ENCODE assay signal across 17 cellular contexts in genomic region chr11:69775163-69775755, GRCh38. TPM values are rescaled to one million over a fixed set of nuclear protein-coding genes. Genes with fewer than 3 reads are reported as not detected.
DNase-seq lines count a peak whose midpoint lies in the region; ATAC-seq and TF ChIP-seq lines count a peak whose summit lies in the region.
"Had no signal": no experiment of that assay in that cellular context is flagged by ENCODE, and none has a peak within 500 bp of the region (broad histone marks: within the 10 kb centered on the region; RNA-seq: fewer than 3 reads in every experiment).

A gene with protein sequence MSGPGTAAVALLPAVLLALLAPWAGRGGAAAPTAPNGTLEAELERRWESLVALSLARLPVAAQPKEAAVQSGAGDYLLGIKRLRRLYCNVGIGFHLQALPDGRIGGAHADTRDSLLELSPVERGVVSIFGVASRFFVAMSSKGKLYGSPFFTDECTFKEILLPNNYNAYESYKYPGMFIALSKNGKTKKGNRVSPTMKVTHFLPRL (minus strand): TSS chr11:69775341. CDS start chr11:69775084, 257 bp downstream.

- H3K9ac ChIP-seq in ES-I3 (ENCODE audit: low read depth, low read length) (peak within 1 kb of the TSS; percentile 50; the same call in 1 of the 2 replicates), iPS-15b (ENCODE audit: low read depth, low read length) (no peak within 1 kb of the TSS), neuronal stem cell (ENCODE audit: low read depth, low read length, poor library complexity) (peak within 1 kb of the TSS; percentile 56)

- intact Hi-C loops in Panc1 (cut with micrococcal nuclease; ENCODE audit: unreplicated experiment), result no loop called here

- H3K23ac ChIP-seq in neuronal stem cell (ENCODE audit: low read depth, low read length, poor library complexity), result peak within 1 kb of the TSS; percentile 77

- H2BK15ac ChIP-seq in neuronal stem cell (ENCODE audit: low read length), result peak within 1 kb of the TSS; percentile 81

- no peaks in the 10 kb centered on the region for H3K36me3 ChIP-seq in ES-I3 (ENCODE audit: insufficient read depth, low read length)
- no peaks in the 10 kb centered on the region for H3K36me3 ChIP-seq in Panc1 (ENCODE audit: control insufficient read depth, insufficient read depth, low read length)
- H3K36me3 ChIP-seq in iPS-15b (ENCODE audit: control insufficient read depth, insufficient read depth, low read length), result no peaks in the 10 kb centered on the region
- no peaks in the 10 kb centered on the region for H3K36me3 ChIP-seq in neuronal stem cell (replicated peaks in 1 of 2; ENCODE audit: control insufficient read depth in 2 of 2, insufficient read depth in 2 of 2, low read length in 2 of 2)
- H3K36me3 ChIP-seq: gastroesophageal sphincter had no signal

- peak within 1 kb of the TSS; percentile 74 for H2AK5ac ChIP-seq in neuronal stem cell (ENCODE audit: low read depth, low read length)

- H3K4me3 ChIP-seq in Panc1 (ENCODE audit: low read depth in 2 of 2, low read length in 2 of 2) (no peak within 1 kb of the TSS), iPS-15b (ENCODE audit: low read depth, low read length) (peak within 1 kb of the TSS; percentile 53), neuronal stem cell (ENCODE audit: low read length in 2 of 2) (peak within 1 kb of the TSS in 1 of 2 donors; percentile 71)
- H3K4me3 ChIP-seq: gastroesophageal sphincter had no signal

- no peaks in the 10 kb centered on the region for H3K79me1 ChIP-seq in neuronal stem cell (ENCODE audit: low read depth, low read length)

- H3K4me2 ChIP-seq in neuronal stem cell (ENCODE audit: insufficient read depth, low read length, poor library complexity, severe bottlenecking), result peak within 1 kb of the TSS; percentile 69

- peak within 1 kb of the TSS; percentile 76 for H2BK12ac ChIP-seq in neuronal stem cell (ENCODE audit: low read length)

- H3K9me3 ChIP-seq in ES-I3 (ENCODE audit: control insufficient read depth, insufficient read depth, low read length), result no peaks in the 10 kb centered on the region
- H3K9me3 ChIP-seq in Panc1 (ENCODE audit: control insufficient read depth, insufficient read depth, low read depth, low read length), result no peaks in the 10 kb centered on the region
- no peaks in the 10 kb centered on the region for H3K9me3 ChIP-seq in iPS-15b (ENCODE audit: control insufficient read depth, insufficient read depth, low read length)
- no peaks in the 10 kb centered on the region for H3K9me3 ChIP-seq in neuronal stem cell (replicated peaks in 1 of 2; ENCODE audit: control insufficient read depth in 2 of 2, insufficient read depth in 1 of 2, low read depth in 1 of 2, low read length in 2 of 2)
- H3K9me3 ChIP-seq: gastroesophageal sphincter had no signal

- H3K27ac ChIP-seq in Panc1 (ENCODE audit: low read length), result no peak within 1 kb of the TSS
- no peak within 1 kb of the TSS for H3K27ac ChIP-seq in neuronal stem cell (replicated peaks; ENCODE audit: low read length)
- H3K27ac ChIP-seq: gastroesophageal sphincter had no signal

- BruUV-seq in Panc1 (replicated peaks; lab: Mats Ljungman, UMichigan), result no TSS peak

- no peak within 1 kb of the TSS for H2AFZ ChIP-seq in neuronal stem cell (ENCODE audit: low read length)

- no peak within 1 kb of the TSS for H4K91ac ChIP-seq in neuronal stem cell (ENCODE audit: low read depth, low read length, poor library complexity)

- H3K14ac ChIP-seq in neuronal stem cell (ENCODE audit: low read length), result peak within 1 kb of the TSS; percentile 91

- in situ Hi-C loops in Panc1 (cut with HindIII; ENCODE audit: low pct_unique_long_range_greater_than_20kb, low sequenced_read_pairs), result no loop called here

- POLR2A ChIA-PET in Panc1 (lab: Charles Lee), result no interaction called here

- WGBS in neuronal stem cell (ENCODE audit: extremely low coverage in 2 of 2, insufficient read length in 2 of 2, insufficient replicate concordance in 1 of 2), 2 donors, result no CpG with 5 or more reads among the region's 66 CpGs

- TF ChIP-seq CTCF in Panc1 (IDR thresholded peaks at IDR 0.05), result no peak

- peak within 1 kb of the TSS; percentile 5 for H2BK5ac ChIP-seq in neuronal stem cell (ENCODE audit: low read length)

- H3K27me3 ChIP-seq in Panc1 (ENCODE audit: control insufficient read depth, insufficient read depth, low read length) (peaks cover 21% of the 10 kb centered on the region), iPS-15b (ENCODE audit: control insufficient read depth, insufficient read depth, low read length) (peaks cover 33% of the 10 kb centered on the region), neuronal stem cell (ENCODE audit: control insufficient read depth in 3 of 3, insufficient read depth in 3 of 3, low read depth in 1 of 3, low read length in 3 of 3) (peaks cover 20 to 74% (median 48%) of the 10 kb centered on the region in 3 experiments)

- ATAC-seq in Panc1, result peak; percentile 46
- ATAC-seq in HG03354 (IDR thresholded peaks at IDR 0.05; ENCODE audit: poor library complexity, severe bottlenecking, unreplicated experiment), result no peak
- no peak for ATAC-seq in GM19395 (IDR thresholded peaks at IDR 0.05; ENCODE audit: unreplicated experiment)
- no peak for ATAC-seq in HG03039 (IDR thresholded peaks at IDR 0.05; ENCODE audit: unreplicated experiment)
- ATAC-seq: gastroesophageal sphincter had no signal

- H3K4me1 ChIP-seq in ES-I3 (ENCODE audit: insufficient read depth, low read length) (peaks cover 15% of the 10 kb centered on the region), Panc1 (ENCODE audit: control insufficient read depth, insufficient read depth, low read length) (peaks cover 3% of the 10 kb centered on the region; the same call in 1 of the 2 replicates), iPS-15b (ENCODE audit: control insufficient read depth, insufficient read depth, low read length) (peaks cover 24% of the 10 kb centered on the region), neuronal stem cell (ENCODE audit: control insufficient read depth in 2 of 2, insufficient read depth in 1 of 2, low read depth in 1 of 2, low read length in 2 of 2) (peaks cover 0 to 13% of the 10 kb centered on the region in 2 donors)

- CTCF ChIA-PET in Panc1 (lab: Charles Lee), result no interaction called here

- peak within 1 kb of the TSS; percentile 39 for H2BK120ac ChIP-seq in neuronal stem cell (ENCODE audit: low read depth, low read length)

- DNase-seq in Panc1 (ENCODE audit: low read depth, low spot score), result no peak
- DNase-seq in neuronal stem cell (ENCODE audit: low spot score), result no peak
- DNase-seq in activated T-cell treated with anti-CD3 and anti-CD28 coated beads for 4 hours, result no peak
- DNase-seq: activated CD4-positive, alpha-beta T cell treated with anti-CD3 and anti-CD28 coated beads, Interleukin-2, amount 50 U/mL, for 4 hours; COR-L47; NCI-H146; stimulated activated CD4-positive, alpha-beta T cell treated with anti-CD3 and anti-CD28 coated beads, Interleukin-2, amount 100 ng/mL, for 24 hours had no signal

- H3K18ac ChIP-seq in neuronal stem cell (ENCODE audit: low read length), result peak within 1 kb of the TSS; percentile 92

- no peak within 1 kb of the TSS for H3K4ac ChIP-seq in neuronal stem cell (ENCODE audit: low read length)

- H4K8ac ChIP-seq in neuronal stem cell (ENCODE audit: low read depth, low read length), result peak within 1 kb of the TSS; percentile 89

RNA-seq across cellular contexts. Expression of the gene that starts here (rescaled TPM):
- total RNA-seq in Panc1 (2021; ENCODE audit: unreplicated experiment), result not detected
- polyA plus RNA-seq in Panc1 (2012; ENCODE audit: insufficient read length), result not detected
- polyA plus RNA-seq in neuronal stem cell (2013, experiment 1 of 2), result 0.06 TPM
- polyA plus RNA-seq in neuronal stem cell (2013, experiment 2 of 2), result 0.06 TPM
- total RNA-seq: epithelial cell of proximal tubule, G401, gastroesophageal sphincter, RPMI7951 had no signal
- polyA plus RNA-seq: keratinocyte had no signal

Comparison
In these comparisons a context has a peak if more than half of its experiments do, and no peak if none do; other contexts are left out.
1. Peak in ATAC-seq in Panc1; RNA of the gene not detected or under 1 TPM.